In the genomic region with DNA sequence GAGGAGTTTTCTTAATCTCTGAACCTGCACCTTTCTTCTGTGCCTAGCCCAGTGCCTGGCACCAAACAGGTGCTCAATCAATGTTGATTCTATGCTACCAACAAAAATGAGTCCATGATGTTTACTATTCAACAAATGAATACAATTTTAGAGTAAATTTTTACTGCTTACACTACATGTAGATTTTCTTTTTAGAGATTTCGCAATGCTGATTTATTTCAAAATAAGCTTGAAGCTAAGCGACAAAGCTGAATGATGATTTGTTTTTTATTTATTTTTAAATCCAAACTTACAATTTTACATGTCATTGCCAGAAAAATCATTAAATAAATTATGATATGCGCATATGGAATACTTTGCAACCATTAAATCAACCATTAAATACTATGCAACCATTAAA, we compare ENCODE assay signal across 24 cellular contexts. TPM values are rescaled to one million over a fixed set of nuclear protein-coding genes. Genes with fewer than 3 reads are reported as not detected.
"Had no signal": no experiment of that assay in that cellular context is flagged by ENCODE, and none has a peak within 500 bp of the region (broad histone marks: within the 10 kb centered on the region; RNA-seq: fewer than 3 reads in every experiment).

No MANE protein-coding gene starts in this region.

- H3K9me3 ChIP-seq: colonic mucosa, esophagus muscularis mucosa, gastroesophageal sphincter, heart left ventricle, left lung, lower lobe of right lung, mucosa of descending colon had no signal

- H3K4me3 ChIP-seq: colonic mucosa, esophagus muscularis mucosa, gastroesophageal sphincter, heart left ventricle, hepatocyte, left lung, lower lobe of right lung, mucosa of descending colon had no signal

- H3K27me3 ChIP-seq: colonic mucosa, esophagus muscularis mucosa, foreskin keratinocyte, gastroesophageal sphincter, heart left ventricle, hepatocyte, left lung had no signal

- FAIRE-seq: endometrium, frontal cortex, islet of Langerhans, keratinocyte had no signal

- H3K4me2 ChIP-seq: hepatocyte had no signal

- DNase-seq: colonic mucosa; cortex of kidney; effector CD8-positive, alpha-beta T cell; effector memory CD8-positive, alpha-beta T cell; endodermal cell; foreskin keratinocyte; heart left ventricle; hypothalamus; immature natural killer cell; left cardiac atrium; left lung; left ventricle myocardium superior; lower lobe of right lung; mesenchymal stem cell; mucosa of descending colon; naive B cell; naive thymus-derived CD8-positive, alpha-beta T cell had no signal

- H3K4me1 ChIP-seq: colonic mucosa, esophagus muscularis mucosa, foreskin keratinocyte, gastroesophageal sphincter, left lung, lower lobe of right lung had no signal

- H3K79me2 ChIP-seq: hepatocyte had no signal

- H3K27ac ChIP-seq: colonic mucosa, esophagus muscularis mucosa, foreskin keratinocyte, gastroesophageal sphincter, heart left ventricle, hepatocyte, left lung, lower lobe of right lung had no signal

- H3K36me3 ChIP-seq: colonic mucosa, esophagus muscularis mucosa, gastroesophageal sphincter, heart left ventricle, left lung, lower lobe of right lung had no signal

- H2AFZ ChIP-seq: hepatocyte had no signal

- ATAC-seq: effector memory CD8-positive, alpha-beta T cell; foreskin keratinocyte; gastroesophageal sphincter; heart left ventricle; left cardiac atrium; left ventricle myocardium superior; mucosa of descending colon; naive thymus-derived CD8-positive, alpha-beta T cell had no signal

RNA-seq across cellular contexts. Expression of gene AR, which starts 55.7 kb away (rescaled TPM):
- total RNA-seq: naive thymus-derived CD8-positive, alpha-beta T cell had no signal
- polyA plus RNA-seq: foreskin keratinocyte; naive thymus-derived CD8-positive, alpha-beta T cell had no signal
